Comparison of ENCODE assay signal across 8 cellular contexts in genomic region chr13:75219479-75220237, GRCh38.
DNase-seq lines count a peak whose midpoint lies in the region; ATAC-seq, FAIRE-seq and TF ChIP-seq lines count a peak whose summit lies in the region.

No MANE protein-coding gene starts in this region.

- no peaks in the 10 kb centered on the region for H3K9me3 Mint-ChIP-seq in activated T-helper 1 cell treated with anti-CD3 and anti-CD28 coated beads, Interleukin-12 subunit alpha, Interleukin-12 subunit beta, Interleukin-2, Interleukin-4 antibody, amounts not matched to agents 30 ng/mL and 10 ng/mL and 1 ng/mL, durations not matched to agents 14 hours and 24 hours and 36 hours
- peaks cover 8% of the 10 kb centered on the region for H3K9me3 Mint-ChIP-seq in nephron progenitor cell
- H3K9me3 Mint-ChIP-seq in stimulated activated naive CD8-positive, alpha-beta T cell treated with anti-CD3 and anti-CD28 coated beads, Interleukin-15, Interleukin-2, amounts not matched to agents 100 ng/mL and 50 ng/mL, for 24 hours, result no peaks in the 10 kb centered on the region

- DNase-seq in DMS53 (lab: John Stamatoyannopoulos, UW), result peak; percentile 64
- DNase-seq in RCC 7860 (ENCODE audit: low spot score), result peak; percentile 37
- DNase-seq in activated T-helper 1 cell treated with anti-CD3 and anti-CD28 coated beads, Interleukin-12 subunit alpha, Interleukin-12 subunit beta, Interleukin-2, Interleukin-4 antibody, amounts not matched to agents 30 ng/mL and 10 ng/mL and 1 ng/mL, durations not matched to agents 14 hours and 24 hours and 36 hours (ENCODE audit: low spot score), result peak; percentile 71
- DNase-seq in fibroblast of peridontal ligament (ENCODE audit: extremely low read depth), result peak; percentile 74
- DNase-seq in nephron progenitor cell, result peak; percentile 92

- ATAC-seq in GM21528 (IDR thresholded peaks at IDR 0.05; ENCODE audit: low FRiP score, unreplicated experiment), result peak; percentile 96

- peak overlapping the region; percentile 45 for H3K4me3 Mint-ChIP-seq in activated T-helper 1 cell treated with anti-CD3 and anti-CD28 coated beads, Interleukin-12 subunit alpha, Interleukin-12 subunit beta, Interleukin-2, Interleukin-4 antibody, amounts not matched to agents 30 ng/mL and 10 ng/mL and 1 ng/mL, durations not matched to agents 14 hours and 24 hours and 36 hours
- peak overlapping the region; percentile 79 for H3K4me3 Mint-ChIP-seq in nephron progenitor cell
- H3K4me3 Mint-ChIP-seq in stimulated activated naive CD8-positive, alpha-beta T cell treated with anti-CD3 and anti-CD28 coated beads, Interleukin-15, Interleukin-2, amounts not matched to agents 100 ng/mL and 50 ng/mL, for 24 hours, result peak overlapping the region; percentile 57

- no peaks in the 10 kb centered on the region for H3K27me3 ChIP-seq in HUES64 (ENCODE audit: insufficient read depth, low read length)

- H3K27ac ChIP-seq in HUES64 (ENCODE audit: low read depth, low read length), result no peak overlapping the region

- peaks cover 9% of the 10 kb centered on the region for H3K4me1 Mint-ChIP-seq in activated T-helper 1 cell treated with anti-CD3 and anti-CD28 coated beads, Interleukin-12 subunit alpha, Interleukin-12 subunit beta, Interleukin-2, Interleukin-4 antibody, amounts not matched to agents 30 ng/mL and 10 ng/mL and 1 ng/mL, durations not matched to agents 14 hours and 24 hours and 36 hours (ENCODE audit: low read depth)
- H3K4me1 Mint-ChIP-seq in nephron progenitor cell, result peaks cover 50% of the 10 kb centered on the region
- peaks cover 7% of the 10 kb centered on the region for H3K4me1 Mint-ChIP-seq in stimulated activated naive CD8-positive, alpha-beta T cell treated with anti-CD3 and anti-CD28 coated beads, Interleukin-15, Interleukin-2, amounts not matched to agents 100 ng/mL and 50 ng/mL, for 24 hours (ENCODE audit: low read depth)

- TF ChIP-seq CTCF in nephron progenitor cell (IDR thresholded peaks at IDR 0.05), result peak; percentile 99

- WGBS in HUES64, result 11% methylated on average over 31 of the region's 31 CpGs

- peak overlapping the region; percentile 54 for H3K4me3 ChIP-seq in HUES64 (ENCODE audit: low read length)

- FAIRE-seq in RCC 7860 (lab: Jason Lieb, UNC), result no peak

- H3K36me3 Mint-ChIP-seq in activated T-helper 1 cell treated with anti-CD3 and anti-CD28 coated beads, Interleukin-12 subunit alpha, Interleukin-12 subunit beta, Interleukin-2, Interleukin-4 antibody, amounts not matched to agents 30 ng/mL and 10 ng/mL and 1 ng/mL, durations not matched to agents 14 hours and 24 hours and 36 hours (ENCODE audit: low read depth), result no peaks in the 10 kb centered on the region
- H3K36me3 Mint-ChIP-seq in nephron progenitor cell (ENCODE audit: low read depth), result no peaks in the 10 kb centered on the region
- no peaks in the 10 kb centered on the region for H3K36me3 Mint-ChIP-seq in stimulated activated naive CD8-positive, alpha-beta T cell treated with anti-CD3 and anti-CD28 coated beads, Interleukin-15, Interleukin-2, amounts not matched to agents 100 ng/mL and 50 ng/mL, for 24 hours (ENCODE audit: low read depth)

- H3K27ac Mint-ChIP-seq in activated T-helper 1 cell treated with anti-CD3 and anti-CD28 coated beads, Interleukin-12 subunit alpha, Interleukin-12 subunit beta, Interleukin-2, Interleukin-4 antibody, amounts not matched to agents 30 ng/mL and 10 ng/mL and 1 ng/mL, durations not matched to agents 14 hours and 24 hours and 36 hours, result no peak overlapping the region
- no peak overlapping the region for H3K27ac Mint-ChIP-seq in nephron progenitor cell
- no peak overlapping the region for H3K27ac Mint-ChIP-seq in stimulated activated naive CD8-positive, alpha-beta T cell treated with anti-CD3 and anti-CD28 coated beads, Interleukin-15, Interleukin-2, amounts not matched to agents 100 ng/mL and 50 ng/mL, for 24 hours

- H3K27me3 Mint-ChIP-seq in activated T-helper 1 cell treated with anti-CD3 and anti-CD28 coated beads, Interleukin-12 subunit alpha, Interleukin-12 subunit beta, Interleukin-2, Interleukin-4 antibody, amounts not matched to agents 30 ng/mL and 10 ng/mL and 1 ng/mL, durations not matched to agents 14 hours and 24 hours and 36 hours (ENCODE audit: insufficient read depth), result peaks cover 49% of the 10 kb centered on the region
- H3K27me3 Mint-ChIP-seq in nephron progenitor cell (ENCODE audit: low read depth, poor library complexity), result peaks cover 10% of the 10 kb centered on the region
- peaks cover 40% of the 10 kb centered on the region for H3K27me3 Mint-ChIP-seq in stimulated activated naive CD8-positive, alpha-beta T cell treated with anti-CD3 and anti-CD28 coated beads, Interleukin-15, Interleukin-2, amounts not matched to agents 100 ng/mL and 50 ng/mL, for 24 hours

- no peaks in the 10 kb centered on the region for H3K9me3 ChIP-seq in HUES64 (ENCODE audit: insufficient read depth, low read depth, low read length)

- no peaks in the 10 kb centered on the region for H3K4me1 ChIP-seq in HUES64 (ENCODE audit: insufficient read depth, low read length)

- H3K36me3 ChIP-seq in HUES64 (ENCODE audit: insufficient read depth, low read length), result no peaks in the 10 kb centered on the region

- intact Hi-C loops in activated T-helper 1 cell treated with anti-CD3 and anti-CD28 coated beads, Interleukin-12 subunit alpha, Interleukin-12 subunit beta, Interleukin-2, Interleukin-4 antibody, amounts not matched to agents 30 ng/mL and 10 ng/mL and 1 ng/mL, durations not matched to agents 14 hours and 24 hours and 36 hours (cut with micrococcal nuclease), result loop anchor here (1.0 to 10.0 kb wide), 3 partner anchors 645 to 1464 kb away; no protein-coding TSS in a partner anchor

- peak overlapping the region; percentile 62; the same call in 1 of the 2 replicates for H3K9ac ChIP-seq in HUES64 (ENCODE audit: low read depth, low read length)

Comparison
In these comparisons a context has a peak if more than half of its experiments do, and no peak if none do; other contexts are left out.
1. DNase-seq: peak in every context shown above with its lines; median percentile 92 in nephron progenitor cell; 74 in fibroblast of peridontal ligament; 71 in activated T-helper 1 cell treated with anti-CD3 and anti-CD28 coated beads, Interleukin-12 subunit alpha, Interleukin-12 subunit beta, Interleukin-2, Interleukin-4 antibody, amounts not matched to agents 30 ng/mL and 10 ng/mL and 1 ng/mL, durations not matched to agents 14 hours and 24 hours and 36 hours; 64 in DMS53; 37 in RCC 7860.